29 cellular contexts compared by ENCODE assay signal in the genomic region with DNA sequence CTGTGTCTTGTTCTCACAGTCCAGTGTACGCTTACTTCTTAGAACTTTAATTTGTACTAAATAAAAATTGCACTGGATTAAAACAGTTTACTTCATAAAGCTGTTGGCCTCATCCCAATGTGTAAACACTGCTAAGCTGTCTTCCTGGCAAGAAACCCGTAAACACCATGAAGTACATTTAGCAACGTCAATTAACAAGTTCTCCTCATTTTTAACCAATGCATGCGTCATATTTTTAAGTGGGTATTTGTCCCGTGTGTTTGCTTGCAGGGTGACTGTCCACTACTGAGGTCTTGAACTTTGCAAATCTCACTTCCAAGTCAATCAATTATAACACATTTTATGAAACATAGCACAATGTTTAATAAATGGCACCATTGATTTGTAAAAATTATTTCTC. TPM values are rescaled to one million over a fixed set of nuclear protein-coding genes. Genes with fewer than 3 reads are reported as not detected.
"Had no signal": no experiment of that assay in that cellular context is flagged by ENCODE, and none has a peak within 500 bp of the region (broad histone marks: within the 10 kb centered on the region; RNA-seq: fewer than 3 reads in every experiment).

No MANE protein-coding gene starts in this region.

- DNase-seq: activated B cell treated with CpG ODN at 0.5 μM for 24 hours; activated CD4-positive, alpha-beta T cell treated with anti-CD3 and anti-CD28 coated beads for 1 hour; activated CD4-positive, alpha-beta T cell treated with anti-CD3 and anti-CD28 coated beads, Interleukin-2, amount 10 ng/mL, durations not matched to agents 24 days and 14 days; activated CD4-positive, alpha-beta T cell treated with anti-CD3 and anti-CD28 coated beads, Interleukin-2, amount 50 U/mL, for 48 hours; activated gamma-delta T cell; activated naive CD4-positive, alpha-beta T cell treated with anti-CD3 and anti-CD28 coated beads for 36 hours; activated T-cell treated with anti-CD3 and anti-CD28 coated beads for 4 hours; activated T-cell treated with anti-CD3 and anti-CD28 coated beads, Interleukin-2, amount 50 U/mL, for 48 hours; amygdala; cortex of kidney; MG63; NCI-H1105; NCI-H1436; NCI-H187; NCI-H2171; NCI-H345; NCI-H510A treated with DMSO at 0.1 percent for 48 hours; NCI-H69; T-cell; T-helper 2 cell; T1000 had no signal

- ATAC-seq: activated T-helper 17 cell treated with anti-CD3 and anti-CD28 coated beads, Interleukin-2, amount 50 U/mL, for 72 hours; T-cell had no signal

- H3K4me3 Mint-ChIP-seq: activated B cell treated with CpG ODN at 0.5 μM for 24 hours; activated CD4-positive, alpha-beta T cell treated with anti-CD3 and anti-CD28 coated beads, Interleukin-2, amount 10 ng/mL, durations not matched to agents 24 days and 14 days; activated naive CD4-positive, alpha-beta T cell treated with anti-CD3 and anti-CD28 coated beads for 36 hours; activated naive CD8-positive, alpha-beta T cell; activated T-helper 17 cell treated with anti-CD3 and anti-CD28 coated beads, Interleukin-2, amount 50 U/mL, for 72 hours; brain; T-cell had no signal

- FAIRE-seq: astrocyte, TTC549 had no signal

- H3K36me3 Mint-ChIP-seq: activated naive CD8-positive, alpha-beta T cell; brain; T-cell had no signal

- H3K4me1 Mint-ChIP-seq: brain had no signal

- H3K27ac Mint-ChIP-seq: activated B cell treated with CpG ODN at 0.5 μM for 24 hours; activated CD4-positive, alpha-beta T cell treated with anti-CD3 and anti-CD28 coated beads, Interleukin-2, amount 10 ng/mL, durations not matched to agents 24 days and 14 days; activated naive CD4-positive, alpha-beta T cell treated with anti-CD3 and anti-CD28 coated beads for 36 hours; activated naive CD8-positive, alpha-beta T cell; activated T-helper 17 cell treated with anti-CD3 and anti-CD28 coated beads, Interleukin-2, amount 50 U/mL, for 72 hours; brain; T-cell had no signal

- H3K9me3 Mint-ChIP-seq: activated B cell treated with CpG ODN at 0.5 μM for 24 hours; activated T-helper 17 cell treated with anti-CD3 and anti-CD28 coated beads, Interleukin-2, amount 50 U/mL, for 72 hours; central memory CD8-positive, alpha-beta T cell had no signal

RNA-seq across cellular contexts. Expression of gene LAIR2, which starts 28.2 kb away (rescaled TPM):
- total RNA-seq: activated B cell treated with CpG ODN at 0.5 μM for 24 hours, astrocyte, RPMI7951 had no signal

RNA-seq across cellular contexts. Expression of gene LILRA2, which starts 42.7 kb away (rescaled TPM):
- total RNA-seq: activated B cell treated with CpG ODN at 0.5 μM for 24 hours; activated CD4-positive, alpha-beta T cell treated with anti-CD3 and anti-CD28 coated beads, Interleukin-2, amount 10 ng/mL, durations not matched to agents 24 days and 14 days; activated CD8-positive, alpha-beta memory T cell treated with anti-CD3 and anti-CD28 coated beads for 36 hours; activated naive CD4-positive, alpha-beta T cell treated with anti-CD3 and anti-CD28 coated beads for 36 hours; activated T-helper 17 cell treated with anti-CD3 and anti-CD28 coated beads, Interleukin-2, amount 50 U/mL, for 72 hours; astrocyte; RPMI7951 had no signal

RNA-seq across cellular contexts. Expression of gene CDC42EP5, which starts 57.8 kb away (rescaled TPM):
- total RNA-seq: activated B cell treated with CpG ODN at 0.5 μM for 24 hours; activated naive CD4-positive, alpha-beta T cell treated with anti-CD3 and anti-CD28 coated beads for 36 hours; activated T-helper 17 cell treated with anti-CD3 and anti-CD28 coated beads, Interleukin-2, amount 50 U/mL, for 72 hours had no signal
